Comparison of ENCODE assay signal across 22 cellular contexts in the genomic region with DNA sequence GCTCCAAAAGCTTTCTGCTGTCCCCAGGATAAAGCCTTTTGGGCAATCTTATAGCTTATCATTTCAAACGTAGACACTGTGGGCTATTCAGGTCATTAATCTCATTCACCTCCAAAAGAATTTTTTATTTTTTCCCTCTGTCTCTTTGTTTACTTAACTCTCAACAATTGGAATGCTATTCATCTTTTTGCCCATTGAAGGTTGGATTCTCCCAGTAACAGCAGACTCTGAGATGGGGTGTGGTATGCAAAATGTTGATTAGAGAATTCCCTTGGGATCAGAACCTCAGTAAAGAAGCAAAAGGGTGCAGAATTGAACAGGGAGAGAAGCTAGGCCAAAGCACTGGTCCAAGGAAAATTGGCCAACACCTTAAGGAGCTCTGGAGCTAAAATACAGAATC.
"Had no signal": no experiment of that assay in that cellular context is flagged by ENCODE, and none has a peak within 500 bp of the region (broad histone marks: within the 10 kb centered on the region; RNA-seq: fewer than 3 reads in every experiment).

No MANE protein-coding gene starts in this region.

- H3K27ac Mint-ChIP-seq: activated CD4-positive, alpha-beta T cell treated with anti-CD3 and anti-CD28 coated beads, Interleukin-2, amount 10 ng/mL, durations not matched to agents 7 days and 5 days; activated CD8-positive, alpha-beta T cell treated with anti-CD3 and anti-CD28 coated beads, Interleukin-2, amount 10 ng/mL, durations not matched to agents 7 days and 5 days; stimulated activated effector memory CD8-positive, alpha-beta T cell treated with anti-CD3 and anti-CD28 coated beads, Interleukin-12 subunit alpha, Interleukin-12 subunit beta, amount 100 ng/mL, for 72 hours; type B pancreatic cell had no signal

- H3K27me3 ChIP-seq: brain microvascular endothelial cell, stomach had no signal

- H3K36me3 ChIP-seq: brain microvascular endothelial cell, prostate gland, stomach had no signal

- DNase-seq: activated CD4-positive, alpha-beta T cell treated with anti-CD3 and anti-CD28 coated beads, Interleukin-2, amount 10 ng/mL, durations not matched to agents 7 days and 5 days; activated CD4-positive, CD25-positive, alpha-beta regulatory T cell; activated CD8-positive, alpha-beta memory T cell treated with anti-CD3 and anti-CD28 coated beads, Interleukin-2, amount 50 U/mL, for 4 hours; activated CD8-positive, alpha-beta T cell treated with anti-CD3 and anti-CD28 coated beads, Interleukin-2, amount 10 ng/mL, durations not matched to agents 7 days and 5 days; activated effector memory CD4-positive, alpha-beta T cell treated with anti-CD3 and anti-CD28 coated beads, Interleukin-2, amount 50 U/mL, for 16 hours; activated T-cell treated with anti-CD3 and anti-CD28 coated beads, Interleukin-2, amount 50 U/mL, for 72 hours; amygdala; brain microvascular endothelial cell; central memory CD4-positive, alpha-beta T cell; head of caudate nucleus; kidney; midbrain; right cardiac atrium; stimulated activated CD4-positive, alpha-beta T cell treated with anti-CD3 and anti-CD28 coated beads, Interleukin-4, amount 100 ng/mL, for 1 hour; stomach; T1000 had no signal

- H3K4me1 ChIP-seq: prostate gland had no signal

- H3K27ac ChIP-seq: brain microvascular endothelial cell, prostate gland, skin epidermis, stomach had no signal

- H3K4me3 ChIP-seq: lung, prostate gland, skin epidermis, stomach had no signal

- H3K9me3 Mint-ChIP-seq: activated T-cell treated with anti-CD3 and anti-CD28 coated beads, Interleukin-2, amount 50 U/mL, for 72 hours; stimulated activated effector memory CD8-positive, alpha-beta T cell treated with anti-CD3 and anti-CD28 coated beads, Interleukin-12 subunit alpha, Interleukin-12 subunit beta, amount 100 ng/mL, for 72 hours; type B pancreatic cell had no signal

- H3K9me3 ChIP-seq: prostate gland, stomach had no signal

- H3K27me3 Mint-ChIP-seq: activated CD4-positive, alpha-beta T cell treated with anti-CD3 and anti-CD28 coated beads, Interleukin-2, amount 10 ng/mL, durations not matched to agents 7 days and 5 days; type B pancreatic cell had no signal

- H3K4me1 Mint-ChIP-seq: neural crest cell had no signal

- H3K4me3 Mint-ChIP-seq: activated CD4-positive, alpha-beta T cell treated with anti-CD3 and anti-CD28 coated beads, Interleukin-2, amount 10 ng/mL, durations not matched to agents 7 days and 5 days; activated CD8-positive, alpha-beta T cell treated with anti-CD3 and anti-CD28 coated beads, Interleukin-2, amount 10 ng/mL, durations not matched to agents 7 days and 5 days; activated T-cell treated with anti-CD3 and anti-CD28 coated beads, Interleukin-2, amount 50 U/mL, for 72 hours; neural crest cell; stimulated activated effector memory CD8-positive, alpha-beta T cell treated with anti-CD3 and anti-CD28 coated beads, Interleukin-12 subunit alpha, Interleukin-12 subunit beta, amount 100 ng/mL, for 72 hours; type B pancreatic cell had no signal
